Comparison of ENCODE assay signal across 8 cellular contexts in the genomic region with DNA sequence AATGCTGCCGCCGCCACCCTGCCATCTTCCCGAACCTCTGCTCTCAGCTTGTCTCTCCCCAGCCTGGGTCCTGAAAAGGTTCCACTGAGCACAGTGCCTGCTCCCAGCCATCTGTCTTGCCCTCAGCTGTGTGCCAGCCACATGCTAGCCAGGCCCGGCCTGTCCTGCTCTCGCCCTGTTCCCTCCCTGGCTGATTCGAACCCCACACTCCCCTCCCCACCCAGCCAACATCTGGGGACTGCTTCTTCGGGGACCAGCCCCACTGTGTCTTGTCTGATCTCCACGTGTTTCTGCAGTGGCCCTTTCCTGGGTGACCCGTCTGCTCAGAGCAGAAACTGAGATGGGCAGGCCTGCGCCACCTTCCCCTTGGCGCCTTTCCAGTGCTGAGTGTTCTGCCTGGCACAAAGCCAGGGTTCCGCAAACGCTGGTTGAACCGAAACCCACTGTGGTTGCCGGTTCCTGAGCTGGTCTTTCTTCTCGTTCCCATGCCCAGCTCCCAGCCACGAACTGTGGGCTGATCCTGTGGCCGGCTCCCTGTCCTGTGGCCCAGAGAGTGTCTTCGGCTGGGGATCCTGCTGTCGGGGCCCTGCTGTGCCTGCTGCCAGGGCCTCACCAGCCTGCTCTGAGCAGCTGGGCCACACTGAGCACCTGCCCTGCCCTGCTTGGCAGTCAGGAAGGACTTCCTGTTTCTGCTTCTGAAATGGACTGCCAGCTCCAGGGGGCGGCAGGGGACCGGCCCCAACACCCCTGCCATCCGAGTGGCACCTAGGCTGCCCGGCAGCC.
DNase-seq lines count a peak whose midpoint lies in the region; ATAC-seq and TF ChIP-seq lines count a peak whose summit lies in the region.

No MANE protein-coding gene starts in this region.

- H3K9me3 ChIP-seq in RWPE2 (ENCODE audit: severe bottlenecking) = no peaks in the 10 kb centered on the region
- no peaks in the 10 kb centered on the region for H3K9me3 ChIP-seq in left ventricle myocardium inferior (replicated peaks)

- peak overlapping the region; percentile 14 for H3K27ac ChIP-seq in RWPE2 (ENCODE audit: poor library complexity, severe bottlenecking)
- H3K27ac ChIP-seq in left ventricle myocardium inferior (replicated peaks) = peak overlapping the region; percentile 58

- intact Hi-C loops in left ventricle myocardium inferior (cut with micrococcal nuclease) = no loop called here

- peak; percentile 45 for DNase-seq in DMS153 (lab: John Stamatoyannopoulos, UW)
- peak; percentile 77 for DNase-seq in RWPE2 (ENCODE audit: low spot score)
- DNase-seq in activated effector memory CD4-positive, alpha-beta T cell treated with Interleukin-2 at 50 U/mL for 16 hours = peak; percentile 70
- peak; percentile 78 for DNase-seq in left ventricle myocardium inferior
- DNase-seq in stimulated activated CD4-positive, alpha-beta T cell treated with anti-CD3 and anti-CD28 coated beads, Interleukin-12 subunit alpha, Interleukin-12 subunit beta, amount 100 ng/mL, for 48 hours (ENCODE audit: low read depth in 2 of 3, low spot score in 1 of 3) = peak; percentile 57 to 63 (median 62)
- no peak for DNase-seq in SW480 (ENCODE audit: low spot score)

- H3K4me3 ChIP-seq in RWPE2 (ENCODE audit: severe bottlenecking) = no peak overlapping the region
- no peak overlapping the region for H3K4me3 ChIP-seq in left ventricle myocardium inferior

- peak; percentile 36 for ATAC-seq in HG03175 (IDR thresholded peaks at IDR 0.05; ENCODE audit: unreplicated experiment)
- peak; percentile 74 for ATAC-seq in RWPE2 (ENCODE audit: low read depth)
- no peak for ATAC-seq in GM21360 (IDR thresholded peaks at IDR 0.05; ENCODE audit: unreplicated experiment)

- no peak for TF ChIP-seq CTCF in RWPE2 (IDR thresholded peaks at IDR 0.05; ENCODE audit: poor library complexity, severe bottlenecking)
- no peak for TF ChIP-seq CTCF in left ventricle myocardium inferior (IDR thresholded peaks at IDR 0.05; ENCODE audit: borderline replicate concordance)

- H3K36me3 ChIP-seq in RWPE2 (ENCODE audit: low read depth) (no peaks in the 10 kb centered on the region), left ventricle myocardium inferior (no peaks in the 10 kb centered on the region)

- no peaks in the 10 kb centered on the region for H3K27me3 ChIP-seq in RWPE2 (ENCODE audit: insufficient read depth, poor library complexity, severe bottlenecking)
- H3K27me3 ChIP-seq in left ventricle myocardium inferior (ENCODE audit: low read depth) = no peaks in the 10 kb centered on the region

- H3K4me1 ChIP-seq in RWPE2 (ENCODE audit: insufficient read depth, poor library complexity, severe bottlenecking) (peaks cover 9% of the 10 kb centered on the region), left ventricle myocardium inferior (peaks cover 25% of the 10 kb centered on the region)
